1 cellular context compared by ENCODE assay signal in genomic region chr5:176427971-176428370, GRCh38.
TF ChIP-seq lines count a peak whose summit lies in the region.

No MANE protein-coding gene starts in this region.

TF ChIP-seq in HCT116, 20 proteins besides CTCF, POLR2A, EP300 and RAD21:
- TF ChIP-seq SP1 (IDR thresholded peaks at IDR 0.05; ENCODE audit: low read depth), result no peak
- no peak for TF ChIP-seq REST (IDR thresholded peaks at IDR 0.05; ENCODE audit: low read depth)
- TF ChIP-seq JUND (IDR thresholded peaks at IDR 0.05), result no peak
- TF ChIP-seq SIN3A (IDR thresholded peaks at IDR 0.05; ENCODE audit: low read depth), result no peak
- no peak for TF ChIP-seq CBX3 (IDR thresholded peaks at IDR 0.05; ENCODE audit: low read depth)
- TF ChIP-seq ZNF274 (IDR thresholded peaks at IDR 0.05; ENCODE audit: low read depth, low read length), result no peak
- no peak for TF ChIP-seq ATF3 (IDR thresholded peaks at IDR 0.05)
- TF ChIP-seq ELF1 (IDR thresholded peaks at IDR 0.05; ENCODE audit: borderline replicate concordance, low read depth), result peak; percentile 41
- no peak for TF ChIP-seq YY1 (IDR thresholded peaks at IDR 0.05; ENCODE audit: extremely low read depth, insufficient replicate concordance, low read depth, low read length)
- no peak for TF ChIP-seq EZH2 (IDR thresholded peaks at IDR 0.05)
- TF ChIP-seq CEBPB (IDR thresholded peaks at IDR 0.05; ENCODE audit: low read depth), result no peak
- TF ChIP-seq FOSL1 (IDR thresholded peaks at IDR 0.05; ENCODE audit: low read depth), result peak; percentile 17; the same call in 1 of the 2 replicates
- no peak for TF ChIP-seq EZH2phosphoT487 (IDR thresholded peaks at IDR 0.05; ENCODE audit: borderline replicate concordance)
- TF ChIP-seq ZBTB33 (IDR thresholded peaks at IDR 0.05; ENCODE audit: extremely low read depth, insufficient replicate concordance, low read length), result no peak
- no peak for TF ChIP-seq MAX (IDR thresholded peaks at IDR 0.05)
- TF ChIP-seq ZFX (IDR thresholded peaks at IDR 0.05), result no peak
